28 cellular contexts compared by ENCODE assay signal in genomic region chr20:10430704-10431103, GRCh38. TPM values are rescaled to one million over a fixed set of nuclear protein-coding genes. Genes with fewer than 3 reads are reported as not detected.
A peak's percentile ranks its signal among the peaks of the same experiment; 100 is the strongest.
DNase-seq lines count a peak whose midpoint lies in the region; ATAC-seq, FAIRE-seq and TF ChIP-seq lines count a peak whose summit lies in the region.
"Had no signal": no experiment of that assay in that cellular context is flagged by ENCODE, and none has a peak within 500 bp of the region (broad histone marks: within the 10 kb centered on the region; RNA-seq: fewer than 3 reads in every experiment).

No MANE protein-coding gene starts in this region.

- no peak overlapping the region for H2AFZ ChIP-seq in K562 (ENCODE audit: low read depth, low read length)

- no peaks in the 10 kb centered on the region for H3K9me3 Mint-ChIP-seq in natural killer cell treated with Interleukin-12 subunit alpha and Interleukin-12 subunit beta and Interleukin-15 and Interleukin-18, amount 100 ng/mL, for 72 hours
- no peaks in the 10 kb centered on the region for H3K9me3 Mint-ChIP-seq in natural killer cell
- H3K9me3 Mint-ChIP-seq: activated CD4-positive, alpha-beta memory T cell treated with anti-CD3 and anti-CD28 coated beads, Interleukin-2, amount 10 ng/mL, durations not matched to agents 7 days and 5 days; mesothelial cell of epicardium; T-cell had no signal

- no peak for FAIRE-seq in K562 (lab: Jason Lieb, UNC)
- FAIRE-seq: GM12892, H54, pancreas, small intestine had no signal

- H3K4me1 Mint-ChIP-seq in natural killer cell treated with Interleukin-12 subunit alpha and Interleukin-12 subunit beta and Interleukin-15 and Interleukin-18, amount 100 ng/mL, for 72 hours (ENCODE audit: low read depth in 2 of 2): peaks cover 32 to 40% of the 10 kb centered on the region in 2 donors
- peaks cover 53 to 77% of the 10 kb centered on the region in 2 donors for H3K4me1 Mint-ChIP-seq in natural killer cell

- no peaks in the 10 kb centered on the region for H3K36me3 Mint-ChIP-seq in natural killer cell treated with Interleukin-12 subunit alpha and Interleukin-12 subunit beta and Interleukin-15 and Interleukin-18, amount 100 ng/mL, for 72 hours
- no peaks in the 10 kb centered on the region for H3K36me3 Mint-ChIP-seq in natural killer cell
- H3K36me3 Mint-ChIP-seq: brain, mesothelial cell of epicardium, T-cell had no signal

- no peak for TF ChIP-seq CTCF in natural killer cell (IDR thresholded peaks at IDR 0.05)
- TF ChIP-seq CTCF in NB4 (IDR thresholded peaks at IDR 0.05; ENCODE audit: low read depth, low read length): no peak
- no peak for TF ChIP-seq CTCF in K562 (IDR thresholded peaks at IDR 0.05 in 2 of 3, conservative IDR thresholded peaks at IDR 0.05 in 1 of 3; ENCODE audit: insufficient read depth in 2 of 3, low read depth in 1 of 3, low read length in 3 of 3)

- H3K4me2 ChIP-seq in K562 (ENCODE audit: insufficient read depth, low read length): 0 out of 2 replicates have a peak overlapping the region, but pooled peaks have one; percentile 12
- H3K4me2 ChIP-seq: BLaER1 had no signal

- peaks cover 15% of the 10 kb centered on the region; the same call in 2 of the 3 replicates for H3K36me3 ChIP-seq in K562 (ENCODE audit: control insufficient read depth, insufficient read depth, low read length)
- H3K36me3 ChIP-seq: left lung, pancreas, tibial artery had no signal

- H3K27ac Mint-ChIP-seq in natural killer cell treated with Interleukin-12 subunit alpha and Interleukin-12 subunit beta and Interleukin-15 and Interleukin-18, amount 100 ng/mL, for 72 hours: peak overlapping the region; percentile 16 to 53
- peak overlapping the region in 1 of 2 donors; percentile 21 for H3K27ac Mint-ChIP-seq in natural killer cell
- H3K27ac Mint-ChIP-seq: activated CD4-positive, alpha-beta memory T cell treated with anti-CD3 and anti-CD28 coated beads, Interleukin-2, amount 10 ng/mL, durations not matched to agents 7 days and 5 days; mesothelial cell of epicardium had no signal

- POLR2A ChIA-PET in K562 (lab: Yijun Ruan, JAX): no interaction called here

- no peaks in the 10 kb centered on the region for H4K20me1 ChIP-seq in K562 (replicated peaks; ENCODE audit: control insufficient read depth, insufficient read depth, low read length)

- no peak overlapping the region for H3K9ac ChIP-seq in K562 (ENCODE audit: insufficient read depth in 1 of 2, low read depth in 2 of 2, low read length in 2 of 2)
- H3K9ac ChIP-seq: BLaER1 had no signal

- H3K9me3 ChIP-seq in K562 (replicated peaks; ENCODE audit: control insufficient read depth, insufficient read depth, low read depth, low read length): no peaks in the 10 kb centered on the region
- H3K9me3 ChIP-seq: BLaER1, left lung, pancreas, tibial artery had no signal

- H3K4me3 ChIP-seq in NB4 (ENCODE audit: low read depth, low read length) (no peak overlapping the region), K562 (no peak overlapping the region)
- H3K4me3 ChIP-seq: BLaER1, left lung, pancreas, tibial artery had no signal

- DNase-seq in natural killer cell treated with Interleukin-12 subunit alpha and Interleukin-12 subunit beta and Interleukin-15 and Interleukin-18, amount 100 ng/mL, for 72 hours (ENCODE audit: low spot score): no peak
- DNase-seq in natural killer cell (no peak), NB4 (ENCODE audit: low read depth) (peak; percentile 22), K562 (ENCODE audit: extremely low read depth in 1 of 4, low spot score in 3 of 4) (no peak), NCI-H1105 (lab: John Stamatoyannopoulos, UW) (no peak), NOMO-1 (lab: John Stamatoyannopoulos, UW; ENCODE audit: unreplicated experiment in 2 of 2) (no peak)
- no peak for DNase-seq in stimulated activated naive CD4-positive, alpha-beta T cell (lab: John Stamatoyannopoulos, UW)
- DNase-seq: activated CD4-positive, alpha-beta memory T cell treated with anti-CD3 and anti-CD28 coated beads, Interleukin-2, amount 10 ng/mL, durations not matched to agents 7 days and 5 days; activated CD4-positive, CD25-positive, alpha-beta regulatory T cell treated with anti-CD3 and anti-CD28 coated beads, Interleukin-2, amount 50 U/mL, for 72 hours; activated naive CD4-positive, alpha-beta T cell treated with Interleukin-2 at 50 U/mL for 16 hours; Calu3; left lung; naive thymus-derived CD8-positive, alpha-beta T cell; NCI-H1092 treated with DMSO at 0.1 percent for 48 hours; NCI-H1930; NCI-H526; NK-92 treated with Interleukin-12 subunit alpha and Interleukin-12 subunit beta, amount 100 ng/mL, for 24 hours; pancreas; retina; stimulated activated CD8-positive, alpha-beta memory T cell treated with anti-CD3 and anti-CD28 coated beads, Interleukin-4, amount 100 ng/mL, for 48 hours; T-cell; tibial artery had no signal

- WGBS in K562 (ENCODE audit: insufficient coverage, low coverage, missing lambda C conversion rate): 61% methylated on average over 5 of the region's 5 CpGs

- peaks cover 8 to 14% of the 10 kb centered on the region in 2 experiments; a peak in 4 of 5 replicates for H3K4me1 ChIP-seq in K562 (replicated peaks in 1 of 2; ENCODE audit: control insufficient read depth in 2 of 2, insufficient read depth in 2 of 2, low read length in 2 of 2)

- TF ChIP-seq EP300 in K562 (IDR thresholded peaks at IDR 0.05; ENCODE audit: low read length): no peak

- peaks cover 87% of the 10 kb centered on the region for H3K79me2 ChIP-seq in K562 (ENCODE audit: control insufficient read depth, insufficient read depth, low read length)

- CTCF ChIA-PET in K562 (lab: Yijun Ruan, JAX; ENCODE audit: low intra/inter-chr PET ratio): no interaction called here

- no peaks in the 10 kb centered on the region for H3K27me3 Mint-ChIP-seq in natural killer cell treated with Interleukin-12 subunit alpha and Interleukin-12 subunit beta and Interleukin-15 and Interleukin-18, amount 100 ng/mL, for 72 hours
- H3K27me3 Mint-ChIP-seq in natural killer cell (ENCODE audit: low read depth in 2 of 2): no peaks in the 10 kb centered on the region
- H3K27me3 Mint-ChIP-seq: activated CD4-positive, alpha-beta memory T cell treated with anti-CD3 and anti-CD28 coated beads, Interleukin-2, amount 10 ng/mL, durations not matched to agents 7 days and 5 days; naive thymus-derived CD8-positive, alpha-beta T cell; T-cell had no signal

- no peak overlapping the region for H3K4me3 Mint-ChIP-seq in natural killer cell treated with Interleukin-12 subunit alpha and Interleukin-12 subunit beta and Interleukin-15 and Interleukin-18, amount 100 ng/mL, for 72 hours
- H3K4me3 Mint-ChIP-seq in natural killer cell: no peak overlapping the region
- H3K4me3 Mint-ChIP-seq: activated CD4-positive, alpha-beta memory T cell treated with anti-CD3 and anti-CD28 coated beads, Interleukin-2, amount 10 ng/mL, durations not matched to agents 7 days and 5 days; mesothelial cell of epicardium; naive thymus-derived CD8-positive, alpha-beta T cell had no signal

- in situ Hi-C loops in K562 (cut with MboI): no loop called here

- TF ChIP-seq POLR2A in NB4 (IDR thresholded peaks at IDR 0.05; ENCODE audit: extremely low read depth, insufficient read length) (no peak), K562 (conservative IDR thresholded peaks at IDR 0.05) (no peak)

- BruUV-seq in K562 (replicated peaks; lab: Mats Ljungman, UMichigan): no TSS peak

- no peaks in the 10 kb centered on the region for H3K27me3 ChIP-seq in K562 (ENCODE audit: control insufficient read depth in 2 of 2, insufficient read depth in 2 of 2, low read length in 2 of 2)
- H3K27me3 ChIP-seq: BLaER1, left lung, pancreas, tibial artery had no signal

- H3K27ac ChIP-seq in K562 (ENCODE audit: extremely low read depth, low read depth, low read length): no peak overlapping the region
- H3K27ac ChIP-seq: BLaER1, left lung, pancreas, tibial artery had no signal

- intact Hi-C loops in natural killer cell (cut with micrococcal nuclease): loop anchor here (5.0 to 10.0 kb wide), 2 partner anchors 82 to 244 kb away; partner anchors contain the start of gene JAG1
- intact Hi-C loops in K562 (cut with micrococcal nuclease): loop anchor here (5.0 kb wide), 1 partner anchor 62 kb away; no protein-coding TSS in a partner anchor

- no peaks in the 10 kb centered on the region for H3K9me1 ChIP-seq in K562 (ENCODE audit: control insufficient read depth, insufficient read depth, low read length)

- ATAC-seq in natural killer cell treated with Interleukin-12 subunit alpha and Interleukin-12 subunit beta and Interleukin-15 and Interleukin-18, amount 100 ng/mL, for 72 hours: no peak
- ATAC-seq in natural killer cell (no peak), K562 (no peak)
- ATAC-seq: left lung; naive thymus-derived CD8-positive, alpha-beta T cell; pancreas; T-cell had no signal

- no peak for TF ChIP-seq RAD21 in K562 (CRISPR knock-in tag; conservative IDR thresholded peaks at IDR 0.05 in 1 of 2, IDR thresholded peaks at IDR 0.05 in 1 of 2)

RNA-seq across cellular contexts. Expression of gene MKKS, which starts 3.3 kb away (rescaled TPM):
- 1 to 10 TPM; 5.6 to 5.7 TPM for total RNA-seq in natural killer cell treated with Interleukin-12 subunit alpha and Interleukin-12 subunit beta and Interleukin-15 and Interleukin-18, amount 100 ng/mL, for 72 hours
- total RNA-seq in natural killer cell (1 to 10 TPM; 3.5 to 6.2 (median 3.6) TPM), K562 (2014; rRNA removed) (6.4 and 6.8 TPM in 2 replicates), K562 (2014; rRNA removed; fragmentation: Illumina TruSeq; extraction: Trizol) (14.6 and 16.0 TPM in 2 replicates), K562 (2015; rRNA removed; fragmentation: Illumina TruSeq; extraction: Trizol) (10.9 and 11.3 TPM in 2 replicates), K562 (2021) (11.2 and 13.2 TPM in 2 replicates)
- 5.3 and 12.6 TPM in 2 replicates for total RNA-seq in K562 (2011; cell fraction: chromatin; rRNA removed; ENCODE audit: low replicate concordance)
- total RNA-seq in K562 (2011; cell fraction: nucleolus; rRNA removed): 2.5 and 3.2 TPM in 2 replicates
- total RNA-seq in K562 (2011; cell fraction: nucleoplasm; rRNA removed): 9.2 and 16.5 TPM in 2 replicates
- polyA plus RNA-seq in K562 (2011; rRNA removed) (26.8 and 36.6 TPM in 2 replicates), K562 (2014; fragmentation: Illumina TruSeq; extraction: Trizol) (13.2 and 17.7 TPM in 2 replicates), K562 (2014; fragmentation: Nextera tagmentation; extraction: Ambion mirVana) (10 to 100 TPM in 1 of 2 experiments, 1 to 10 TPM in 1; 7.7 to 12.0 TPM), K562 (2014; rRNA removed) (13.5 and 14.8 TPM in 2 replicates)
- polyA plus RNA-seq in K562 (2011; cell fraction: cytosol; rRNA removed): 5.7 and 15.9 TPM in 2 replicates
- polyA plus RNA-seq in K562 (2011; cell fraction: nucleus; rRNA removed): 8.2 and 16.8 TPM in 2 replicates
- 10.7 and 16.5 TPM in 2 replicates for polyA plus RNA-seq in K562 (2012)
- 16.3 and 26.2 TPM in 2 replicates for polyA minus RNA-seq in K562 (2011; rRNA and poly(A)+ RNA removed)
- 5.6 and 5.9 TPM in 2 replicates for polyA minus RNA-seq in K562 (2011; cell fraction: cytosol; rRNA and poly(A)+ RNA removed)
- 2.8 and 10.9 TPM in 2 replicates for polyA minus RNA-seq in K562 (2011; cell fraction: nucleus; rRNA and poly(A)+ RNA removed)

RNA-seq across cellular contexts. Expression of gene SLX4IP, which starts 4.4 kb away (rescaled TPM):
- total RNA-seq in natural killer cell treated with Interleukin-12 subunit alpha and Interleukin-12 subunit beta and Interleukin-15 and Interleukin-18, amount 100 ng/mL, for 72 hours: 1 to 10 TPM; 3.2 to 4.9 TPM
- total RNA-seq in natural killer cell (1 to 10 TPM; 2.9 to 5.5 (median 5.2) TPM), K562 (2014; rRNA removed) (2.8 and 2.9 TPM in 2 replicates), K562 (2014; rRNA removed; fragmentation: Illumina TruSeq; extraction: Trizol) (5.1 and 5.5 TPM in 2 replicates), K562 (2015; rRNA removed; fragmentation: Illumina TruSeq; extraction: Trizol) (4.4 and 5.4 TPM in 2 replicates), K562 (2021) (4.1 and 4.6 TPM in 2 replicates)
- total RNA-seq in K562 (2011; cell fraction: chromatin; rRNA removed; ENCODE audit: low replicate concordance): 2.6 and 8.5 TPM in 2 replicates
- 2.2 and 2.8 TPM in 2 replicates for total RNA-seq in K562 (2011; cell fraction: nucleolus; rRNA removed)
- 5.3 and 7.3 TPM in 2 replicates for total RNA-seq in K562 (2011; cell fraction: nucleoplasm; rRNA removed)
- polyA plus RNA-seq in K562 (2011; rRNA removed) (2.5 and 3.2 TPM in 2 replicates), K562 (2014; fragmentation: Illumina TruSeq; extraction: Trizol) (2.2 and 2.9 TPM in 2 replicates), K562 (2014; fragmentation: Nextera tagmentation; extraction: Ambion mirVana) (1 to 10 TPM; 3.5 to 5.9 TPM), K562 (2014; rRNA removed) (1.4 and 1.5 TPM in 2 replicates)
- polyA plus RNA-seq in K562 (2011; cell fraction: cytosol; rRNA removed): 1.3 and 2.3 TPM in 2 replicates
- polyA plus RNA-seq in K562 (2011; cell fraction: nucleus; rRNA removed): 2.6 and 4.0 TPM in 2 replicates
- 1.8 and 2.1 TPM in 2 replicates for polyA plus RNA-seq in K562 (2012)
- 8.3 and 10.2 TPM in 2 replicates for polyA minus RNA-seq in K562 (2011; rRNA and poly(A)+ RNA removed)
- polyA minus RNA-seq in K562 (2011; cell fraction: cytosol; rRNA and poly(A)+ RNA removed): 5.1 and 5.4 TPM in 2 replicates
- 2.3 and 6.3 TPM in 2 replicates for polyA minus RNA-seq in K562 (2011; cell fraction: nucleus; rRNA and poly(A)+ RNA removed)
